ENCODE assay signal across 34 cellular contexts in the genomic region with DNA sequence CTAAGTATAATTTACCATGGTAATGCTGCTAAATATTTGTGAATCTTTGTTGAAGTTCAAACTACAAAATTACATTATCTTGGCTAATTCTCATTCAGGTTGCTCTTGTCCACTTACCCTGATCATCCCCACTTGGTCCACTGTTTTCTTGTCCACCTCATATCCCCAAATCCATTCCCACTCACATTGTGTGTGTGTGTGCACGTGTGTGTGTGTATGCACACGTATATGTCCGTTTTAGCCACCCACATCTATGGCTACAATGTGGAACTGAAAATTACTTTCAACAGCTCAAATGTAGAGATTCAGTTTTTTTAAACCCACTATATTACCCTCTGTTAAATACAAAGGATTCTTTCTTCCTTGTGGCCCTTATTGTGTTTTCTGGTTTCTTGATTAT. TPM values are rescaled to one million over a fixed set of nuclear protein-coding genes. Genes with fewer than 3 reads are reported as not detected.
"Had no signal": no experiment of that assay in that cellular context is flagged by ENCODE, and none has a peak within 500 bp of the region (broad histone marks: within the 10 kb centered on the region; RNA-seq: fewer than 3 reads in every experiment).

No MANE protein-coding gene starts in this region.

- H3K27ac ChIP-seq: adrenal gland, ascending aorta, VCaP had no signal

- H3K4me3 Mint-ChIP-seq: activated B cell treated with CpG ODN at 0.5 μM for 24 hours; activated CD4-positive, alpha-beta memory T cell treated with anti-CD3 and anti-CD28 coated beads for 36 hours; activated CD4-positive, alpha-beta T cell treated with anti-CD3 and anti-CD28 coated beads, Interleukin-2, amount 10 ng/mL, durations not matched to agents 24 days and 14 days; activated CD8-positive, alpha-beta T cell treated with anti-CD3 and anti-CD28 coated beads for 36 hours; activated naive CD4-positive, alpha-beta T cell treated with anti-CD3 and anti-CD28 coated beads for 36 hours; activated naive CD8-positive, alpha-beta T cell treated with anti-CD3 and anti-CD28 coated beads for 36 hours; activated T-cell treated with anti-CD3 and anti-CD28 coated beads, Interleukin-2, amount 50 U/mL, for 4 hours; activated T-cell treated with anti-CD3 and anti-CD28 coated beads, Interleukin-2, amount 50 U/mL, for 72 hours; activated T-helper 1 cell treated with anti-CD3 and anti-CD28 coated beads, Interleukin-12 subunit alpha, Interleukin-12 subunit beta, Interleukin-2, Interleukin-4 antibody, amounts not matched to agents 30 ng/mL and 10 ng/mL and 1 ng/mL, durations not matched to agents 14 hours and 24 hours and 36 hours; activated T-helper 17 cell treated with anti-CD3 and anti-CD28 coated beads, Interleukin-2, amount 50 U/mL, for 72 hours; T-helper 1 cell treated with Interleukin-12 subunit alpha and Interleukin-12 subunit beta and Interleukin-4 antibody, amounts not matched to agents 30 μg/mL and 1 μg/mL, for 36 hours; T-helper 2 cell treated with Interferon-gamma antibody and Interleukin-4, amounts not matched to agents 5 μg/mL and 100 μg/mL, for 36 hours had no signal

- FAIRE-seq: TTC549 had no signal

- H3K27me3 ChIP-seq: adrenal gland, ascending aorta had no signal

- H3K4me1 Mint-ChIP-seq: activated CD4-positive, alpha-beta T cell treated with anti-CD3 and anti-CD28 coated beads, Interleukin-2, amount 10 ng/mL, durations not matched to agents 24 days and 14 days; activated T-helper 17 cell treated with anti-CD3 and anti-CD28 coated beads, Interleukin-2, amount 50 U/mL, for 72 hours had no signal

- H3K4me3 ChIP-seq: adrenal gland, ascending aorta had no signal

- H3K9me3 ChIP-seq: adrenal gland, ascending aorta had no signal

- H3K27ac Mint-ChIP-seq: activated B cell treated with CpG ODN at 0.5 μM for 24 hours; activated CD4-positive, alpha-beta memory T cell treated with anti-CD3 and anti-CD28 coated beads for 36 hours; activated CD4-positive, alpha-beta T cell treated with anti-CD3 and anti-CD28 coated beads, Interleukin-2, amount 10 ng/mL, durations not matched to agents 24 days and 14 days; activated CD8-positive, alpha-beta T cell treated with anti-CD3 and anti-CD28 coated beads for 36 hours; activated naive CD4-positive, alpha-beta T cell treated with anti-CD3 and anti-CD28 coated beads for 36 hours; activated naive CD4-positive, alpha-beta T cell treated with anti-CD3 and anti-CD28 coated beads, Interleukin-2, amount 50 U/mL, for 72 hours; activated naive CD8-positive, alpha-beta T cell treated with anti-CD3 and anti-CD28 coated beads for 36 hours; activated T-cell treated with anti-CD3 and anti-CD28 coated beads, Interleukin-2, amount 50 U/mL, for 72 hours; activated T-helper 1 cell treated with anti-CD3 and anti-CD28 coated beads, Interleukin-12 subunit alpha, Interleukin-12 subunit beta, Interleukin-2, Interleukin-4 antibody, amounts not matched to agents 30 ng/mL and 10 ng/mL and 1 ng/mL, durations not matched to agents 14 hours and 24 hours and 36 hours; activated T-helper 17 cell treated with anti-CD3 and anti-CD28 coated beads, Interleukin-2, amount 50 U/mL, for 72 hours; T-helper 1 cell treated with Interleukin-12 subunit alpha and Interleukin-12 subunit beta and Interleukin-4 antibody, amounts not matched to agents 30 μg/mL and 1 μg/mL, for 36 hours; T-helper 2 cell treated with Interferon-gamma antibody and Interleukin-4, amounts not matched to agents 5 μg/mL and 100 μg/mL, for 36 hours had no signal

- H3K36me3 ChIP-seq: adrenal gland, ascending aorta had no signal

- DNase-seq: activated B cell treated with CpG ODN at 0.5 μM for 24 hours; activated CD4-positive, alpha-beta memory T cell treated with anti-CD3 and anti-CD28 coated beads for 36 hours; activated CD4-positive, alpha-beta T cell treated with anti-CD3 and anti-CD28 coated beads for 4 hours; activated CD4-positive, alpha-beta T cell treated with anti-CD3 and anti-CD28 coated beads, Interleukin-2, amount 10 ng/mL, durations not matched to agents 24 days and 14 days; activated CD4-positive, alpha-beta T cell treated with anti-CD3 and anti-CD28 coated beads, Interleukin-2, amount 50 U/mL, for 1 hour; activated CD4-positive, alpha-beta T cell treated with anti-CD3 and anti-CD28 coated beads, Interleukin-2, amount 50 U/mL, for 4 hours; activated CD4-positive, CD25-positive, alpha-beta regulatory T cell treated with anti-CD3 and anti-CD28 coated beads, Interleukin-2, amount 50 U/mL, for 72 hours; activated CD8-positive, alpha-beta memory T cell treated with anti-CD3 and anti-CD28 coated beads, Interleukin-2, amount 50 U/mL, for 4 hours; activated CD8-positive, alpha-beta T cell treated with anti-CD3 and anti-CD28 coated beads for 36 hours; activated effector memory CD4-positive, alpha-beta T cell treated with anti-CD3 and anti-CD28 coated beads, Interleukin-2, amount 50 U/mL, for 16 hours; activated gamma-delta T cell treated with Interleukin-2 at 50 U/mL for 16 hours; activated naive CD4-positive, alpha-beta T cell; activated naive CD4-positive, alpha-beta T cell treated with anti-CD3 and anti-CD28 coated beads for 36 hours; activated naive CD4-positive, alpha-beta T cell treated with anti-CD3 and anti-CD28 coated beads, Interleukin-2, amount 50 U/mL, for 16 hours; activated naive CD8-positive, alpha-beta T cell treated with anti-CD3 and anti-CD28 coated beads for 36 hours; activated T-cell treated with anti-CD3 and anti-CD28 coated beads for 4 hours; activated T-cell treated with anti-CD3 and anti-CD28 coated beads, Interleukin-2, amount 50 U/mL, for 1 hour; activated T-cell treated with anti-CD3 and anti-CD28 coated beads, Interleukin-2, amount 50 U/mL, for 4 hours; activated T-cell treated with anti-CD3 and anti-CD28 coated beads, Interleukin-2, amount 50 U/mL, for 72 hours; adrenal gland; amniotic stem cell; central memory CD4-positive, alpha-beta T cell; T-helper 1 cell; T-helper 2 cell; T-helper 9 cell had no signal

- H3K9me3 Mint-ChIP-seq: activated CD4-positive, alpha-beta memory T cell treated with anti-CD3 and anti-CD28 coated beads for 36 hours; activated CD4-positive, alpha-beta T cell treated with anti-CD3 and anti-CD28 coated beads, Interleukin-2, amount 10 ng/mL, durations not matched to agents 24 days and 14 days; activated CD8-positive, alpha-beta T cell treated with anti-CD3 and anti-CD28 coated beads for 36 hours; activated T-cell treated with anti-CD3 and anti-CD28 coated beads, Interleukin-2, amount 50 U/mL, for 4 hours; activated T-helper 1 cell treated with anti-CD3 and anti-CD28 coated beads, Interleukin-12 subunit alpha, Interleukin-12 subunit beta, Interleukin-2, Interleukin-4 antibody, amounts not matched to agents 30 ng/mL and 10 ng/mL and 1 ng/mL, durations not matched to agents 14 hours and 24 hours and 36 hours; activated T-helper 17 cell treated with anti-CD3 and anti-CD28 coated beads, Interleukin-2, amount 50 U/mL, for 72 hours; T-helper 1 cell treated with Interleukin-12 subunit alpha and Interleukin-12 subunit beta and Interleukin-4 antibody, amounts not matched to agents 30 μg/mL and 1 μg/mL, for 36 hours; T-helper 2 cell treated with Interferon-gamma antibody and Interleukin-4, amounts not matched to agents 5 μg/mL and 100 μg/mL, for 36 hours had no signal

- ATAC-seq: activated CD8-positive, alpha-beta T cell treated with anti-CD3 and anti-CD28 coated beads for 36 hours; activated naive CD4-positive, alpha-beta T cell treated with anti-CD3 and anti-CD28 coated beads, Interleukin-2, amount 50 U/mL, for 72 hours; activated T-cell treated with anti-CD3 and anti-CD28 coated beads, Interleukin-2, amount 50 U/mL, for 4 hours; activated T-cell treated with anti-CD3 and anti-CD28 coated beads, Interleukin-2, amount 50 U/mL, for 72 hours; activated T-helper 17 cell treated with anti-CD3 and anti-CD28 coated beads, Interleukin-2, amount 50 U/mL, for 72 hours had no signal

- H3K4me1 ChIP-seq: ascending aorta had no signal

RNA-seq across cellular contexts. Expression of gene MEIS2, which starts 15.2 kb away (rescaled TPM):
- total RNA-seq: activated CD4-positive, alpha-beta memory T cell treated with anti-CD3 and anti-CD28 coated beads for 36 hours; activated CD4-positive, alpha-beta T cell treated with anti-CD3 and anti-CD28 coated beads, Interleukin-2, amount 10 ng/mL, durations not matched to agents 24 days and 14 days; activated CD8-positive, alpha-beta memory T cell treated with anti-CD3 and anti-CD28 coated beads for 36 hours; activated naive CD4-positive, alpha-beta T cell treated with anti-CD3 and anti-CD28 coated beads for 36 hours; activated naive CD8-positive, alpha-beta T cell treated with anti-CD3 and anti-CD28 coated beads for 36 hours; activated T-helper 1 cell treated with anti-CD3 and anti-CD28 coated beads, Interleukin-12 subunit alpha, Interleukin-12 subunit beta, Interleukin-2, Interleukin-4 antibody, amounts not matched to agents 30 ng/mL and 10 ng/mL and 1 ng/mL, durations not matched to agents 14 hours and 24 hours and 36 hours; activated T-helper 17 cell treated with anti-CD3 and anti-CD28 coated beads, Interleukin-2, amount 50 U/mL, for 72 hours had no signal
